ENCODE assay signal across 1 cellular context in the genomic region with DNA sequence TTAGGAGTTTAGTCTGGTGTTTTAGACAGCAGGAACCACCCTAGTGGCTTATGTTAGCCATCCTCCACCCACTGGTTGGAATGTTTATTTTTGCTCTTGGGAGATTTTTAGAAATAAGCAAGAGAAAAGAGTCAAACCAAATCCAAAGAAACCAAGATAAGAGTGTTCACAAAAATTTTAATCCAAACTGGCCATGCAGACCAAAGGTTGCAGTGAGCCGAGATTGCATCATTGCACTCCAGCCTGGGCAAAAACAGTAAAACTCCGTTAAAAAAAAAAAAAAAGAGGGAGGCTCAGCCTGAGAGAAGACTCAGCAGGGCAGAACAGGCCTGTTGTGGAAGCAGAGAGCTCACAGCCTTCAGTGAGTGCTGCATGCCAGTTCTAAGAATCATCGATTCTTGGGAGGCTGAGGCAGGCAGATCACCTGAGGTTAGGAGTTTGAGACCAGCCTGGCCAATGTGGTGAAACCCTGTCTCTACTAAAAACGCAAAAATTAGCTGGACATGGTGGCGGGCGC.
TF ChIP-seq lines count a peak whose summit lies in the region.

No MANE protein-coding gene starts in this region.

TF ChIP-seq in HepG2, 621 proteins besides CTCF, POLR2A, EP300 and RAD21 (continued from another document):
- TF ChIP-seq, protein P1, sequence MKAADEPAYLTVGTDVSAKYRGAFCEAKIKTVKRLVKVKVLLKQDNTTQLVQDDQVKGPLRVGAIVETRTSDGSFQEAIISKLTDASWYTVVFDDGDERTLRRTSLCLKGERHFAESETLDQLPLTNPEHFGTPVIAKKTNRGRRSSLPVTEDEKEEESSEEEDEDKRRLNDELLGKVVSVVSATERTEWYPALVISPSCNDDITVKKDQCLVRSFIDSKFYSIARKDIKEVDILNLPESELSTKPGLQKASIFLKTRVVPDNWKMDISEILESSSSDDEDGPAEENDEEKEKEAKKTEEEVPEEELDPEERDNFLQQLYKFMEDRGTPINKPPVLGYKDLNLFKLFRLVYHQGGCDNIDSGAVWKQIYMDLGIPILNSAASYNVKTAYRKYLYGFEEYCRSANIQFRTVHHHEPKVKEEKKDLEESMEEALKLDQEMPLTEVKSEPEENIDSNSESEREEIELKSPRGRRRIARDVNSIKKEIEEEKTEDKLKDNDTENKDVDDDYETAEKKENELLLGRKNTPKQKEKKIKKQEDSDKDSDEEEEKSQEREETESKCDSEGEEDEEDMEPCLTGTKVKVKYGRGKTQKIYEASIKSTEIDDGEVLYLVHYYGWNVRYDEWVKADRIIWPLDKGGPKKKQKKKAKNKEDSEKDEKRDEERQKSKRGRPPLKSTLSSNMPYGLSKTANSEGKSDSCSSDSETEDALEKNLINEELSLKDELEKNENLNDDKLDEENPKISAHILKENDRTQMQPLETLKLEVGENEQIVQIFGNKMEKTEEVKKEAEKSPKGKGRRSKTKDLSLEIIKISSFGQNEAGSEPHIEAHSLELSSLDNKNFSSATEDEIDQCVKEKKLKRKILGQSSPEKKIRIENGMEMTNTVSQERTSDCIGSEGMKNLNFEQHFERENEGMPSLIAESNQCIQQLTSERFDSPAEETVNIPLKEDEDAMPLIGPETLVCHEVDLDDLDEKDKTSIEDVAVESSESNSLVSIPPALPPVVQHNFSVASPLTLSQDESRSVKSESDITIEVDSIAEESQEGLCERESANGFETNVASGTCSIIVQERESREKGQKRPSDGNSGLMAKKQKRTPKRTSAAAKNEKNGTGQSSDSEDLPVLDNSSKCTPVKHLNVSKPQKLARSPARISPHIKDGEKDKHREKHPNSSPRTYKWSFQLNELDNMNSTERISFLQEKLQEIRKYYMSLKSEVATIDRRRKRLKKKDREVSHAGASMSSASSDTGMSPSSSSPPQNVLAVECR (CRISPR knock-in tag; IDR thresholded peaks at IDR 0.05; ENCODE audit: borderline replicate concordance), result peak; percentile 44; the same call in 1 of the 2 replicates
- peak; percentile 46 for TF ChIP-seq POGZ (CRISPR knock-in tag; IDR thresholded peaks at IDR 0.05)
- TF ChIP-seq, protein P2, sequence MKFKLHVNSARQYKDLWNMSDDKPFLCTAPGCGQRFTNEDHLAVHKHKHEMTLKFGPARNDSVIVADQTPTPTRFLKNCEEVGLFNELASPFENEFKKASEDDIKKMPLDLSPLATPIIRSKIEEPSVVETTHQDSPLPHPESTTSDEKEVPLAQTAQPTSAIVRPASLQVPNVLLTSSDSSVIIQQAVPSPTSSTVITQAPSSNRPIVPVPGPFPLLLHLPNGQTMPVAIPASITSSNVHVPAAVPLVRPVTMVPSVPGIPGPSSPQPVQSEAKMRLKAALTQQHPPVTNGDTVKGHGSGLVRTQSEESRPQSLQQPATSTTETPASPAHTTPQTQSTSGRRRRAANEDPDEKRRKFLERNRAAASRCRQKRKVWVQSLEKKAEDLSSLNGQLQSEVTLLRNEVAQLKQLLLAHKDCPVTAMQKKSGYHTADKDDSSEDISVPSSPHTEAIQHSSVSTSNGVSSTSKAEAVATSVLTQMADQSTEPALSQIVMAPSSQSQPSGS (CRISPR knock-in tag; IDR thresholded peaks at IDR 0.05), result peak; percentile 93
- TF ChIP-seq HMG20B (CRISPR knock-in tag; conservative IDR thresholded peaks at IDR 0.05), result peak; percentile 49; the same call in 1 of the 2 replicates
- TF ChIP-seq NRL (CRISPR knock-in tag; IDR thresholded peaks at IDR 0.05; ENCODE audit: borderline replicate concordance), result no peak
- 0 out of 2 replicates have a peak, but pooled peaks have one; percentile 38 for TF ChIP-seq ZKSCAN8 (CRISPR knock-in tag; IDR thresholded peaks at IDR 0.05; ENCODE audit: borderline replicate concordance)
- no peak for TF ChIP-seq ASH2L (IDR thresholded peaks at IDR 0.05; ENCODE audit: insufficient read length, low read depth, low read length)
